ENCODE assay signal across 8 cellular contexts in the genomic region with DNA sequence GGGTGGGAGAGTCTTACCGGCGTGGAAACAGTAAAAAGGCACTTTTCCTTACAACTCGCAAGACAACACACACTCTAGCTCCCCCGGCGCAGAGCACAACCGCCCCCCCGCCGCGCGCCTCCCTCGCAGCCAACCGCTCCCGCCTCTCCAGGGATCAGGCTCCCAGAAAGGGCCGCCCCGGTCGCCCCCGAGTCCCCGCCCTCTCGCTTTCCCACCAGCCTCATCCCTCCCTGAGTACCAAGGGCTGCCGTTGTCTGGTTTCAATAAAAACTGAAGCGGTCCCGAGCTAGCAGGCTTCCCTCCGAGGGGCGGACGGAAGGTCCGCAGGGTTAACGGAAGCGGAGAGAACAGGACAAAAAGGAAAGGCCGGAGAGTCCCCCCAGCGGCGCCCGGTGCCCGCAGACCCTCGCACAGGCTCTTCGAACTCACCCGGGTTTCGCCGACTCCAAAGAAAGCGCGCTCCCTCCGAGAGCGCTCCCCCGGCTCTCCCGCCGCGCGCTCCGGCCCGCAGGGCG. TPM values are rescaled to one million over a fixed set of nuclear protein-coding genes. Genes with fewer than 3 reads are reported as not detected.
DNase-seq lines count a peak whose midpoint lies in the region; ATAC-seq and TF ChIP-seq lines count a peak whose summit lies in the region.

No MANE protein-coding gene starts in this region.

- CTCF ChIA-PET in BJ (lab: Yijun Ruan, JAX) = interaction anchor here (0.9 to 2.6 kb wide), 9 partner anchors 12 to 175 kb away, joined by 3 to 9 read pairs (median 3); no protein-coding TSS in a partner anchor
- CTCF ChIA-PET in activated naive CD4-positive, alpha-beta T cell treated with anti-CD3 and anti-CD28 coated beads for 36 hours (lab: Charles Lee) = interaction anchor here (1.0 to 2.4 kb wide), 5 partner anchors 11 to 63 kb away, joined by 3 to 8 read pairs (median 4); no protein-coding TSS in a partner anchor

- no peaks in the 10 kb centered on the region for H3K36me3 ChIP-seq in BJ (ENCODE audit: control insufficient read depth, insufficient read depth, low read length)
- peaks cover 5% of the 10 kb centered on the region for H3K36me3 ChIP-seq in neuron (ENCODE audit: insufficient read depth, low read length)

- TF ChIP-seq CTCF in BJ (IDR thresholded peaks at IDR 0.05; ENCODE audit: insufficient read depth, low read depth, low read length) = no peak
- no peak for TF ChIP-seq CTCF in type B pancreatic cell (conservative IDR thresholded peaks at IDR 0.05)

- H3K27ac Mint-ChIP-seq in activated naive CD4-positive, alpha-beta T cell treated with anti-CD3 and anti-CD28 coated beads for 36 hours = peak overlapping the region; percentile 81
- peak overlapping the region; percentile 89 for H3K27ac Mint-ChIP-seq in type B pancreatic cell

- peaks cover 53% of the 10 kb centered on the region for H3K4me1 Mint-ChIP-seq in activated naive CD4-positive, alpha-beta T cell treated with anti-CD3 and anti-CD28 coated beads for 36 hours (ENCODE audit: low read depth)
- H3K4me1 Mint-ChIP-seq in type B pancreatic cell (ENCODE audit: unreplicated experiment) = peaks cover 45% of the 10 kb centered on the region

- POLR2A ChIA-PET in BJ (lab: Charles Lee) = interaction anchor here (0.5 to 1.2 kb wide), 6 partner anchors 10 to 1569 kb away, joined by 3 to 7 read pairs (median 3); no protein-coding TSS in a partner anchor

- DNase-seq in BJ (ENCODE audit: low read depth) (no peak), OCI-M2 (lab: John Stamatoyannopoulos, UW; ENCODE audit: unreplicated experiment) (peak; percentile 10), foreskin melanocyte (peak; percentile 63), type B pancreatic cell (ENCODE audit: extremely low spot score, unreplicated experiment) (peak; percentile 75)
- peak; percentile 56 for DNase-seq in activated naive CD4-positive, alpha-beta T cell treated with anti-CD3 and anti-CD28 coated beads for 36 hours

- H2AFZ ChIP-seq in neuron (ENCODE audit: low read depth, low read length) = peak overlapping the region; percentile 83

- H3K27me3 ChIP-seq in BJ (ENCODE audit: control insufficient read depth, insufficient read depth, low read length) = no peaks in the 10 kb centered on the region
- H3K27me3 ChIP-seq in neuron (ENCODE audit: insufficient read depth, low read length) = no peaks in the 10 kb centered on the region

- H3K36me3 Mint-ChIP-seq in activated naive CD4-positive, alpha-beta T cell treated with anti-CD3 and anti-CD28 coated beads for 36 hours (ENCODE audit: low read depth) = peaks cover 17% of the 10 kb centered on the region
- H3K36me3 Mint-ChIP-seq in type B pancreatic cell = peaks cover 3% of the 10 kb centered on the region

- intact Hi-C loops in activated naive CD4-positive, alpha-beta T cell treated with anti-CD3 and anti-CD28 coated beads for 36 hours (cut with micrococcal nuclease) = loop anchor here (1.0 to 5.0 kb wide), 10 partner anchors 13 to 366 kb away; no protein-coding TSS in a partner anchor

- ATAC-seq in GM19328 (IDR thresholded peaks at IDR 0.05; ENCODE audit: unreplicated experiment) (peak; percentile 18), HG03469 (IDR thresholded peaks at IDR 0.05; ENCODE audit: unreplicated experiment) (peak; percentile 4)

- H3K9me3 ChIP-seq in neuron (ENCODE audit: low read length) = no peaks in the 10 kb centered on the region

- H3K4me3 Mint-ChIP-seq in activated naive CD4-positive, alpha-beta T cell treated with anti-CD3 and anti-CD28 coated beads for 36 hours = peak overlapping the region; percentile 80
- peak overlapping the region; percentile 97 for H3K4me3 Mint-ChIP-seq in type B pancreatic cell

- H3K4me1 ChIP-seq in neuron (ENCODE audit: insufficient read depth, low read length) = peaks cover 4% of the 10 kb centered on the region

- no peaks in the 10 kb centered on the region for H3K27me3 Mint-ChIP-seq in activated naive CD4-positive, alpha-beta T cell treated with anti-CD3 and anti-CD28 coated beads for 36 hours (ENCODE audit: low read depth)
- H3K27me3 Mint-ChIP-seq in type B pancreatic cell = no peaks in the 10 kb centered on the region

- H3K9me3 Mint-ChIP-seq in activated naive CD4-positive, alpha-beta T cell treated with anti-CD3 and anti-CD28 coated beads for 36 hours = no peaks in the 10 kb centered on the region
- no peaks in the 10 kb centered on the region for H3K9me3 Mint-ChIP-seq in type B pancreatic cell

- H3K4me3 ChIP-seq in BJ (ENCODE audit: low read depth, low read length) (peak overlapping the region; percentile 86), neuron (ENCODE audit: low read length) (peak overlapping the region; percentile 86)

RNA-seq across cellular contexts. Expression of gene ELOVL5, which starts 0.8 kb away (rescaled TPM):
- 88.5 and 111 TPM in 2 replicates for polyA plus RNA-seq in BJ (2011; rRNA removed)
- polyA minus RNA-seq in BJ (2011; rRNA and poly(A)+ RNA removed) = 83.0 and 109 TPM in 2 replicates
- 100 to 1,000 TPM; 132 to 136 TPM for total RNA-seq in activated naive CD4-positive, alpha-beta T cell treated with anti-CD3 and anti-CD28 coated beads for 36 hours
- 66.3 and 103 TPM in 2 replicates for total RNA-seq in type B pancreatic cell (ENCODE audit: low replicate concordance)
